Comparison of ENCODE assay signal across 18 cellular contexts in the genomic region with DNA sequence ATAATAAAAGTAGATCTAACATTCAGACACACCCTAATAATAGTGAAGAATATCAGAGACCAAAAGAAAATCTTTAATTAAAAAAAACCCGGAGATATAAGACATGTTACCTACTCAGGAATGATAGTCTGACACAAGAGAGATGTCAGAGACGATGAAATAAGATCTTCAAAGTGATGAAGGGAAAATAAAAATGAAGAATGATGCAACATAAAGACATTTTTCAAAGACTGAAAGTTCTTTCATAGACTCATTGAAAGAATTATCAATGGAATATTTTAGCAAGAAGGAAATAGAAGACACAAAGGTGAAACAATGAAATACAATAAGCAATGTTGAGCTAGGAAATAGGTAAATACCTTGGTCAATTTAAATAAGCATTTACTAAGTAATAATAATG. TPM values are rescaled to one million over a fixed set of nuclear protein-coding genes. Genes with fewer than 3 reads are reported as not detected.
"Had no signal": no experiment of that assay in that cellular context is flagged by ENCODE, and none has a peak within 500 bp of the region (broad histone marks: within the 10 kb centered on the region; RNA-seq: fewer than 3 reads in every experiment).

No MANE protein-coding gene starts in this region.

- H3K9me3 Mint-ChIP-seq: brain; neural crest cell; T-helper 2 cell treated with Interferon-gamma antibody and Interleukin-4, amounts not matched to agents 5 μg/mL and 100 μg/mL, for 36 hours had no signal

- H3K4me1 Mint-ChIP-seq: brain, neural crest cell had no signal

- ATAC-seq: heart right ventricle, left lung had no signal

- H3K27me3 Mint-ChIP-seq: brain had no signal

- H3K36me3 Mint-ChIP-seq: brain had no signal

- DNase-seq: activated CD4-positive, alpha-beta T cell treated with anti-CD3 and anti-CD28 coated beads for 4 hours; anterior cingulate cortex; caudate nucleus; heart right ventricle; left lung; midbrain; retina; SHP77; stimulated activated CD4-positive, alpha-beta T cell treated with anti-CD3 and anti-CD28 coated beads, Interleukin-1b, Interleukin-23, amount 100 ng/mL, for 48 hours; upper lobe of left lung had no signal

- H3K27ac Mint-ChIP-seq: brain; T-helper 2 cell treated with Interferon-gamma antibody and Interleukin-4, amounts not matched to agents 5 μg/mL and 100 μg/mL, for 36 hours had no signal

- H3K4me3 Mint-ChIP-seq: brain; neural crest cell; T-helper 2 cell treated with Interferon-gamma antibody and Interleukin-4, amounts not matched to agents 5 μg/mL and 100 μg/mL, for 36 hours had no signal

RNA-seq across cellular contexts. Expression of gene HCLS1, which starts 19.6 kb away (rescaled TPM):
- total RNA-seq: myocyte had no signal

RNA-seq across cellular contexts. Expression of gene FBXO40, which starts 47.9 kb away (rescaled TPM):
- total RNA-seq: activated CD8-positive, alpha-beta memory T cell treated with anti-CD3 and anti-CD28 coated beads for 36 hours; kidney epithelial cell; lung microvascular endothelial cell; neural crest cell; thoracic aorta; upper lobe of left lung had no signal
